ENCODE assay signal across 16 cellular contexts in genomic region chr20:20849126-20849525, GRCh38.
"Had no signal": no experiment of that assay in that cellular context is flagged by ENCODE, and none has a peak within 500 bp of the region (broad histone marks: within the 10 kb centered on the region; RNA-seq: fewer than 3 reads in every experiment).

No MANE protein-coding gene starts in this region.

- DNase-seq: activated CD4-positive, alpha-beta memory T cell treated with anti-CD3 and anti-CD28 coated beads for 36 hours; activated CD4-positive, alpha-beta T cell treated with anti-CD3 and anti-CD28 coated beads for 1 hour; activated CD8-positive, alpha-beta memory T cell treated with anti-CD3 and anti-CD28 coated beads, Interleukin-2, amount 50 U/mL, for 4 hours; activated T-cell treated with anti-CD3 and anti-CD28 coated beads, Interleukin-2, amount 50 U/mL, for 72 hours; colonic mucosa; effector CD4-positive, alpha-beta T cell; immature natural killer cell; left colon; ovary; retina; stimulated activated CD4-positive, alpha-beta T cell treated with anti-CD3 and anti-CD28 coated beads, Interleukin-4, amount 100 ng/mL, for 1 hour; stimulated activated CD8-positive, alpha-beta memory T cell treated with anti-CD3 and anti-CD28 coated beads, Interleukin-4, amount 100 ng/mL, for 48 hours; stimulated activated naive CD8-positive, alpha-beta T cell treated with anti-CD3 and anti-CD28 coated beads, Interleukin-15, Interleukin-2, amounts not matched to agents 100 U/mL and 50 U/mL, for 24 hours; T-helper 9 cell had no signal

- H3K36me3 Mint-ChIP-seq: activated CD4-positive, alpha-beta memory T cell treated with anti-CD3 and anti-CD28 coated beads for 36 hours; immature natural killer cell had no signal

- H3K27ac Mint-ChIP-seq: activated CD4-positive, alpha-beta memory T cell treated with anti-CD3 and anti-CD28 coated beads for 36 hours; activated T-cell treated with anti-CD3 and anti-CD28 coated beads, Interleukin-2, amount 50 U/mL, for 72 hours; immature natural killer cell had no signal

- H3K4me1 Mint-ChIP-seq: immature natural killer cell had no signal

- H3K27ac ChIP-seq: cardiac muscle cell, colonic mucosa, ovary, thoracic aorta had no signal

- H3K9me3 Mint-ChIP-seq: activated CD4-positive, alpha-beta memory T cell treated with anti-CD3 and anti-CD28 coated beads for 36 hours; activated T-cell treated with anti-CD3 and anti-CD28 coated beads, Interleukin-2, amount 50 U/mL, for 72 hours had no signal

- H3K27me3 Mint-ChIP-seq: activated CD4-positive, alpha-beta memory T cell treated with anti-CD3 and anti-CD28 coated beads for 36 hours had no signal

- H3K4me3 Mint-ChIP-seq: activated CD4-positive, alpha-beta memory T cell treated with anti-CD3 and anti-CD28 coated beads for 36 hours; activated T-cell treated with anti-CD3 and anti-CD28 coated beads, Interleukin-2, amount 50 U/mL, for 72 hours; immature natural killer cell had no signal

- ATAC-seq: activated T-cell treated with anti-CD3 and anti-CD28 coated beads, Interleukin-2, amount 50 U/mL, for 72 hours; left colon; stimulated activated naive CD8-positive, alpha-beta T cell treated with anti-CD3 and anti-CD28 coated beads, Interleukin-15, Interleukin-2, amounts not matched to agents 100 U/mL and 50 U/mL, for 24 hours had no signal
